Comparison of ENCODE assay signal across 10 cellular contexts in genomic region chr11:115930886-115931537, GRCh38.
DNase-seq lines count a peak whose midpoint lies in the region; ATAC-seq lines count a peak whose summit lies in the region.
"Had no signal": no experiment of that assay in that cellular context is flagged by ENCODE, and none has a peak within 500 bp of the region (broad histone marks: within the 10 kb centered on the region; RNA-seq: fewer than 3 reads in every experiment).

No MANE protein-coding gene starts in this region.

- peak overlapping the region; percentile 45 for H3K4me3 Mint-ChIP-seq in stimulated activated memory B cell treated with anti-CD40 and anti-IgM and Interleukin-4, amounts not matched to agents 10 μg/mL and 1 μg/mL and 100 μg/mL, for 72 hours

- peaks cover 53% of the 10 kb centered on the region for H3K4me1 Mint-ChIP-seq in stimulated activated memory B cell treated with anti-CD40 and anti-IgM and Interleukin-4, amounts not matched to agents 10 μg/mL and 1 μg/mL and 100 μg/mL, for 72 hours

- H3K36me3 Mint-ChIP-seq in stimulated activated memory B cell treated with anti-CD40 and anti-IgM and Interleukin-4, amounts not matched to agents 10 μg/mL and 1 μg/mL and 100 μg/mL, for 72 hours: no peaks in the 10 kb centered on the region

- intact Hi-C loops in left colon (cut with DNase I, micrococcal nuclease): no loop called here

- H3K27me3 Mint-ChIP-seq in stimulated activated memory B cell treated with anti-CD40 and anti-IgM and Interleukin-4, amounts not matched to agents 10 μg/mL and 1 μg/mL and 100 μg/mL, for 72 hours: no peaks in the 10 kb centered on the region

- DNase-seq in SK-MEL-5 (ENCODE audit: low read depth, low spot score): peak; percentile 69
- DNase-seq in DMS153 (lab: John Stamatoyannopoulos, UW): no peak
- DNase-seq in left colon: no peak
- no peak for DNase-seq in NCI-H1105 (lab: John Stamatoyannopoulos, UW)
- DNase-seq: NCI-H2029 treated with DMSO at 0.1 percent for 48 hours had no signal

- peak overlapping the region; percentile 81 for H3K27ac Mint-ChIP-seq in stimulated activated memory B cell treated with anti-CD40 and anti-IgM and Interleukin-4, amounts not matched to agents 10 μg/mL and 1 μg/mL and 100 μg/mL, for 72 hours
- H3K27ac Mint-ChIP-seq: activated T-helper 2 cell treated with anti-CD3 and anti-CD28 coated beads, Interferon-gamma antibody, Interleukin-2, Interleukin-4, amounts not matched to agents 10 μg/mL and 5 μg/mL and 100 μg/mL, durations not matched to agents 14 hours and 24 hours and 36 hours had no signal

- ATAC-seq in GM19351 (IDR thresholded peaks at IDR 0.05; ENCODE audit: unreplicated experiment) (peak; percentile 36), HG03108 (IDR thresholded peaks at IDR 0.05; ENCODE audit: unreplicated experiment) (peak; percentile 39), left colon (no peak), HG02623 (IDR thresholded peaks at IDR 0.05; ENCODE audit: unreplicated experiment) (no peak)
- ATAC-seq in stimulated activated memory B cell treated with anti-CD40 and anti-IgM and Interleukin-4, amounts not matched to agents 10 μg/mL and 1 μg/mL and 100 μg/mL, for 72 hours: peak; percentile 75

- peaks cover 4% of the 10 kb centered on the region for H3K9me3 Mint-ChIP-seq in stimulated activated memory B cell treated with anti-CD40 and anti-IgM and Interleukin-4, amounts not matched to agents 10 μg/mL and 1 μg/mL and 100 μg/mL, for 72 hours

- in situ Hi-C loops in SK-MEL-5 (cut with HindIII; ENCODE audit: low pct_unique_long_range_greater_than_20kb, low sequenced_read_pairs): no loop called here

Comparison
In these comparisons a context has a peak if more than half of its experiments do, and no peak if none do; other contexts are left out.
1. ATAC-seq: peak in GM19351 (single experiment), HG03108 (single experiment) and stimulated activated memory B cell treated with anti-CD40 and anti-IgM and Interleukin-4, amounts not matched to agents 10 μg/mL and 1 μg/mL and 100 μg/mL, for 72 hours (single experiment); none in left colon (single experiment) and HG02623 (single experiment).